In the genomic region with DNA sequence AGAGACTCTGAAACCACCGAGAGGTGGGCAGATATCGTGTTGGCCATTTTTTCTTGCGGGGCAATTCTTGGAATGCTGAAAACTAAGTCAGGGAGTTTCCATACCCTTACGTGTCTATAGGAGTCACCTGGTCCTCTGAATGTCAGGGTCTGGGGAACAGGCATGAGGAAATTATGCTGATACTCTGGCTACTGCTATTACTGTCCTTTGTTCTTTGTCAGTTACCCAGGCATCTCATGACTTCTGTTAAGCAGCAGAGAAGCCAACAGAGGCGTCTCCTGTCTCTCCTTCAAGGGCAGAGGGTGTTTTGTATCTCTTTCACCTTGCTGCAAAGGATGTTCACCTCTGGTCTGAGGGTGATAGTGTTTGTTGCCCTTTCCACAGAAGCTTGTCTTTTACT, we compare ENCODE assay signal across 23 cellular contexts.
"Had no signal": no experiment of that assay in that cellular context is flagged by ENCODE, and none has a peak within 500 bp of the region (broad histone marks: within the 10 kb centered on the region; RNA-seq: fewer than 3 reads in every experiment).

No MANE protein-coding gene starts in this region.

- H3K79me2 ChIP-seq: parathyroid adenoma had no signal

- H3K4me1 Mint-ChIP-seq: nephron progenitor cell had no signal

- H3K27ac ChIP-seq: cardiac muscle cell, colonic mucosa, gastrocnemius medialis, left lung, parathyroid adenoma, right atrium auricular region, tibial nerve had no signal

- H3K36me3 Mint-ChIP-seq: activated naive CD8-positive, alpha-beta T cell had no signal

- H3K4me1 ChIP-seq: colonic mucosa, gastrocnemius medialis, left lung had no signal

- H3K9ac ChIP-seq: parathyroid adenoma had no signal

- H3K9me3 ChIP-seq: colonic mucosa, gastrocnemius medialis, left lung, right atrium auricular region, tibial nerve had no signal

- H3K27ac Mint-ChIP-seq: activated naive CD8-positive, alpha-beta T cell; nephron progenitor cell had no signal

- DNase-seq: activated CD4-positive, alpha-beta T cell treated with anti-CD3 and anti-CD28 coated beads for 4 hours; activated CD4-positive, alpha-beta T cell treated with anti-CD3 and anti-CD28 coated beads, Interleukin-2, amount 50 U/mL, for 4 hours; activated effector memory CD4-positive, alpha-beta T cell treated with Interleukin-2 at 50 U/mL for 16 hours; activated naive CD4-positive, alpha-beta T cell treated with Interleukin-2 at 50 U/mL for 16 hours; activated T-cell treated with anti-CD3 and anti-CD28 coated beads for 4 hours; anterior cingulate cortex; cerebellar nuclear complex; colonic mucosa; effector CD8-positive, alpha-beta T cell; gastrocnemius medialis; glutamatergic neuron; left lung; nephron progenitor cell; nucleus accumbens; stimulated activated CD4-positive, alpha-beta T cell treated with anti-CD3 and anti-CD28 coated beads, Interleukin-15, amount 100 ng/mL, for 24 hours; stimulated activated CD4-positive, alpha-beta T cell treated with anti-CD3 and anti-CD28 coated beads, Interleukin-2, amount 100 ng/mL, for 24 hours; stimulated activated naive CD4-positive, alpha-beta T cell treated with Interleukin-2 at 50 U/mL for 16 hours had no signal

- H2AFZ ChIP-seq: parathyroid adenoma had no signal

- H3K27me3 ChIP-seq: cardiac muscle cell, colonic mucosa, gastrocnemius medialis, left lung, right atrium auricular region, tibial nerve had no signal

- H3K4me3 Mint-ChIP-seq: activated naive CD8-positive, alpha-beta T cell; nephron progenitor cell had no signal

- H3K36me3 ChIP-seq: cardiac muscle cell, colonic mucosa, gastrocnemius medialis, left lung, right atrium auricular region, tibial nerve had no signal

- H3K9me3 Mint-ChIP-seq: nephron progenitor cell had no signal

- H3K4me3 ChIP-seq: cardiac muscle cell, colonic mucosa, gastrocnemius medialis, left lung, lung, right atrium auricular region, tibial nerve had no signal
